ENCODE assay signal across 16 cellular contexts in genomic region chr7:70271617-70272081, GRCh38.
DNase-seq lines count a peak whose midpoint lies in the region; ATAC-seq and TF ChIP-seq lines count a peak whose summit lies in the region.
"Had no signal": no experiment of that assay in that cellular context is flagged by ENCODE, and none has a peak within 500 bp of the region (broad histone marks: within the 10 kb centered on the region; RNA-seq: fewer than 3 reads in every experiment).

No MANE protein-coding gene starts in this region.

- DNase-seq in DMS153 (lab: John Stamatoyannopoulos, UW): peak; percentile 13
- peak; percentile 84 for DNase-seq in NCI-H146 treated with DMSO at 0.1 percent for 48 hours (lab: John Stamatoyannopoulos, UW; ENCODE audit: unreplicated experiment)
- DNase-seq in WERI-Rb-1: peak; percentile 66
- DNase-seq in renal cortical epithelial cell (ENCODE audit: low read depth): peak; percentile 40
- no peak for DNase-seq in MV-4-11 (lab: John Stamatoyannopoulos, UW)
- no peak for DNase-seq in NCI-H1436 (lab: John Stamatoyannopoulos, UW)
- DNase-seq in cardiac septum (ENCODE audit: low spot score): no peak
- no peak for DNase-seq in activated T-cell treated with anti-CD3 and anti-CD28 coated beads, Interleukin-2, amount 50 U/mL, for 72 hours
- DNase-seq: activated CD8-positive, alpha-beta T cell treated with anti-CD3 and anti-CD28 coated beads, Interleukin-2, amount 10 ng/mL, durations not matched to agents 7 days and 5 days; C1 segment of cervical spinal cord; cortex of kidney; erythroblast; left ventricle myocardium superior; NCI-H1694 treated with DMSO at 0.1 percent for 48 hours; posterior cingulate gyrus had no signal

- no peaks in the 10 kb centered on the region for H3K27me3 Mint-ChIP-seq in activated T-cell treated with anti-CD3 and anti-CD28 coated beads, Interleukin-2, amount 50 U/mL, for 72 hours (ENCODE audit: low read depth)

- no peaks in the 10 kb centered on the region for H3K9me3 ChIP-seq in WERI-Rb-1 (ENCODE audit: severe bottlenecking)

- H3K36me3 ChIP-seq in WERI-Rb-1: no peaks in the 10 kb centered on the region

- no peak overlapping the region for H3K4me3 ChIP-seq in WERI-Rb-1 (ENCODE audit: low read depth, low read length)

- H3K4me3 Mint-ChIP-seq in activated T-cell treated with anti-CD3 and anti-CD28 coated beads, Interleukin-2, amount 50 U/mL, for 72 hours: no peak overlapping the region
- H3K4me3 Mint-ChIP-seq: activated CD8-positive, alpha-beta T cell treated with anti-CD3 and anti-CD28 coated beads, Interleukin-2, amount 10 ng/mL, durations not matched to agents 7 days and 5 days had no signal

- H3K36me3 Mint-ChIP-seq in activated T-cell treated with anti-CD3 and anti-CD28 coated beads, Interleukin-2, amount 50 U/mL, for 72 hours (ENCODE audit: insufficient read depth in 2 of 2): no peaks in the 10 kb centered on the region

- intact Hi-C loops in cardiac septum (cut with DNase I): no loop called here

- H3K27me3 ChIP-seq in WERI-Rb-1 (ENCODE audit: insufficient read depth, low read depth, severe bottlenecking): no peaks in the 10 kb centered on the region

- peaks cover 0 to 1% of the 10 kb centered on the region in 2 donors for H3K9me3 Mint-ChIP-seq in activated T-cell treated with anti-CD3 and anti-CD28 coated beads, Interleukin-2, amount 50 U/mL, for 72 hours
- H3K9me3 Mint-ChIP-seq: activated T-helper 2 cell treated with anti-CD3 and anti-CD28 coated beads, Interferon-gamma antibody, Interleukin-2, Interleukin-4, amounts not matched to agents 10 μg/mL and 5 μg/mL and 100 μg/mL, durations not matched to agents 14 hours and 24 hours and 36 hours had no signal

- H3K4me1 Mint-ChIP-seq in activated T-cell treated with anti-CD3 and anti-CD28 coated beads, Interleukin-2, amount 50 U/mL, for 72 hours (ENCODE audit: low read depth): peaks cover 5% of the 10 kb centered on the region

- ATAC-seq in activated T-cell treated with anti-CD3 and anti-CD28 coated beads, Interleukin-2, amount 50 U/mL, for 72 hours (replicated peaks in 1 of 2): no peak
- ATAC-seq: activated CD8-positive, alpha-beta T cell treated with anti-CD3 and anti-CD28 coated beads, Interleukin-2, amount 10 ng/mL, durations not matched to agents 7 days and 5 days; left ventricle myocardium superior had no signal

- no peak overlapping the region for H3K27ac Mint-ChIP-seq in activated T-cell treated with anti-CD3 and anti-CD28 coated beads, Interleukin-2, amount 50 U/mL, for 72 hours
- H3K27ac Mint-ChIP-seq: activated CD8-positive, alpha-beta T cell treated with anti-CD3 and anti-CD28 coated beads, Interleukin-2, amount 10 ng/mL, durations not matched to agents 7 days and 5 days; activated T-helper 2 cell treated with anti-CD3 and anti-CD28 coated beads, Interferon-gamma antibody, Interleukin-2, Interleukin-4, amounts not matched to agents 10 μg/mL and 5 μg/mL and 100 μg/mL, durations not matched to agents 14 hours and 24 hours and 36 hours had no signal

- no peak for TF ChIP-seq CTCF in WERI-Rb-1 (IDR thresholded peaks at IDR 0.05; ENCODE audit: low read depth, low read length)

- H3K27ac ChIP-seq in WERI-Rb-1: no peak overlapping the region

Comparison
In these comparisons a context has a peak if more than half of its experiments do, and no peak if none do; other contexts are left out.
1. DNase-seq: peak in DMS153 (single experiment), NCI-H146 treated with DMSO at 0.1 percent for 48 hours (single experiment), WERI-Rb-1 (single experiment) and renal cortical epithelial cell (single experiment); none in MV-4-11 (single experiment), NCI-H1436 (single experiment), cardiac septum (single experiment) and activated T-cell treated with anti-CD3 and anti-CD28 coated beads, Interleukin-2, amount 50 U/mL, for 72 hours (0 of 2).